In genomic region chr7:5665106-5666025, GRCh38 we compare ENCODE assay signal across 8 cellular contexts.
A peak's percentile ranks its signal among the peaks of the same experiment; 100 is the strongest.
DNase-seq lines count a peak whose midpoint lies in the region; ATAC-seq lines count a peak whose summit lies in the region.

No MANE protein-coding gene starts in this region.

- peaks cover 0 to 2% of the 10 kb centered on the region in 2 donors for H3K27me3 Mint-ChIP-seq in CD8-positive, alpha-beta memory T cell
- H3K27me3 Mint-ChIP-seq in memory B cell = no peaks in the 10 kb centered on the region

- no peaks in the 10 kb centered on the region for H3K9me3 ChIP-seq in CD8-positive, alpha-beta memory T cell (ENCODE audit: low read length)

- no peaks in the 10 kb centered on the region for H3K27me3 ChIP-seq in CD8-positive, alpha-beta memory T cell (ENCODE audit: insufficient read depth, low read length, poor library complexity, severe bottlenecking)

- no peak overlapping the region for H3K4me3 ChIP-seq in CD8-positive, alpha-beta memory T cell (ENCODE audit: low read length)

- CTCF ChIA-PET in CD8-positive, alpha-beta memory T cell (lab: Charles Lee) = interaction anchor here (0.7 to 8.8 kb wide), 33 partner anchors 9 to 425 kb away, joined by 3 to 60 read pairs (median 4); no protein-coding TSS in a partner anchor

- H3K27ac Mint-ChIP-seq in CD8-positive, alpha-beta memory T cell = peak overlapping the region in 1 of 8 donors; percentile 78
- H3K27ac Mint-ChIP-seq in memory B cell = peak overlapping the region; percentile 19

- no peak overlapping the region for H3K27ac ChIP-seq in CD8-positive, alpha-beta memory T cell (ENCODE audit: low read depth, low read length)

- peaks cover 16 to 26% (median 23%) of the 10 kb centered on the region in 3 donors for H3K4me1 Mint-ChIP-seq in CD8-positive, alpha-beta memory T cell
- H3K4me1 Mint-ChIP-seq in memory B cell = peaks cover 28% of the 10 kb centered on the region

- peaks cover 15% of the 10 kb centered on the region for H3K4me1 ChIP-seq in CD8-positive, alpha-beta memory T cell (ENCODE audit: insufficient read depth, low read length)

- peaks cover 0 to 56% (median 0%) of the 10 kb centered on the region in 3 donors for H3K36me3 Mint-ChIP-seq in CD8-positive, alpha-beta memory T cell
- peaks cover 13% of the 10 kb centered on the region for H3K36me3 Mint-ChIP-seq in memory B cell

- H3K9me3 Mint-ChIP-seq in CD8-positive, alpha-beta memory T cell = no peaks in the 10 kb centered on the region
- no peaks in the 10 kb centered on the region for H3K9me3 Mint-ChIP-seq in memory B cell

- DNase-seq in CD8-positive, alpha-beta memory T cell = peak; percentile 35 to 73 (median 55)
- DNase-seq in NCI-H526 treated with DMSO at 0.1 percent for 48 hours (lab: John Stamatoyannopoulos, UW) (peak; percentile 62), memory B cell (ENCODE audit: low spot score in 2 of 2) (peak; percentile 54 to 64)
- peak; percentile 61 for DNase-seq in activated CD4-positive, alpha-beta T cell treated with anti-CD3 and anti-CD28 coated beads, Interleukin-2, amount 50 U/mL, for 1 hour
- peak; percentile 43 for DNase-seq in effector CD8-positive, alpha-beta T cell (lab: John Stamatoyannopoulos, UW)
- DNase-seq in stimulated activated CD8-positive, alpha-beta memory T cell treated with anti-CD3 and anti-CD28 coated beads, Interleukin-12 subunit alpha, Interleukin-12 subunit beta, amount 100 ng/mL, for 4 hours (ENCODE audit: low read depth) = peak; percentile 26

- ATAC-seq in HG02798 (IDR thresholded peaks at IDR 0.05; ENCODE audit: poor library complexity, unreplicated experiment) (peak; percentile 40), memory B cell (ENCODE audit: low read depth) (peak; percentile 74), GM19467 (IDR thresholded peaks at IDR 0.05; ENCODE audit: unreplicated experiment) (no peak)

- no peak overlapping the region for H3K4me3 Mint-ChIP-seq in CD8-positive, alpha-beta memory T cell
- H3K4me3 Mint-ChIP-seq in memory B cell = no peak overlapping the region

- POLR2A ChIA-PET in CD8-positive, alpha-beta memory T cell (lab: Charles Lee) = interaction anchor here (0.5 to 1.0 kb wide), 2 partner anchors 139 to 431 kb away, joined by 3 read pairs; no protein-coding TSS in a partner anchor

- peaks cover 12% of the 10 kb centered on the region for H3K36me3 ChIP-seq in CD8-positive, alpha-beta memory T cell (ENCODE audit: insufficient read depth, low read length)
